Comparison of ENCODE assay signal across 14 cellular contexts in genomic region chr17:71938340-71939010, GRCh38.
"Had no signal": no experiment of that assay in that cellular context is flagged by ENCODE, and none has a peak within 500 bp of the region (broad histone marks: within the 10 kb centered on the region; RNA-seq: fewer than 3 reads in every experiment).

No MANE protein-coding gene starts in this region.

- ATAC-seq: activated T-cell treated with anti-CD3 and anti-CD28 coated beads, Interleukin-2, amount 50 U/mL, for 72 hours; left colon; naive thymus-derived CD4-positive, alpha-beta T cell; right cardiac atrium; stimulated activated naive CD8-positive, alpha-beta T cell treated with anti-CD3 and anti-CD28 coated beads, Interleukin-15, Interleukin-2, amounts not matched to agents 100 U/mL and 50 U/mL, for 24 hours had no signal

- H3K9me3 ChIP-seq: esophagus muscularis mucosa, prostate gland had no signal

- DNase-seq: activated CD4-positive, alpha-beta T cell treated with anti-CD3 and anti-CD28 coated beads, Interleukin-2, amount 50 U/mL, for 4 hours; activated gamma-delta T cell; activated T-cell treated with anti-CD3 and anti-CD28 coated beads, Interleukin-2, amount 50 U/mL, for 72 hours; effector CD8-positive, alpha-beta T cell; left colon; mammary epithelial cell; naive thymus-derived CD4-positive, alpha-beta T cell; stimulated activated naive CD8-positive, alpha-beta T cell treated with anti-CD3 and anti-CD28 coated beads, Interleukin-15, Interleukin-2, amounts not matched to agents 100 U/mL and 50 U/mL, for 24 hours; SW 1271; T-helper 2 cell had no signal

- H3K4me3 ChIP-seq: esophagus muscularis mucosa, prostate gland, skin epidermis had no signal

- H3K36me3 ChIP-seq: esophagus muscularis mucosa, prostate gland had no signal

- H3K27me3 ChIP-seq: esophagus muscularis mucosa had no signal

- H3K27ac ChIP-seq: esophagus muscularis mucosa, prostate gland, skin epidermis had no signal

- H3K4me1 ChIP-seq: esophagus muscularis mucosa had no signal
